In the genomic region with DNA sequence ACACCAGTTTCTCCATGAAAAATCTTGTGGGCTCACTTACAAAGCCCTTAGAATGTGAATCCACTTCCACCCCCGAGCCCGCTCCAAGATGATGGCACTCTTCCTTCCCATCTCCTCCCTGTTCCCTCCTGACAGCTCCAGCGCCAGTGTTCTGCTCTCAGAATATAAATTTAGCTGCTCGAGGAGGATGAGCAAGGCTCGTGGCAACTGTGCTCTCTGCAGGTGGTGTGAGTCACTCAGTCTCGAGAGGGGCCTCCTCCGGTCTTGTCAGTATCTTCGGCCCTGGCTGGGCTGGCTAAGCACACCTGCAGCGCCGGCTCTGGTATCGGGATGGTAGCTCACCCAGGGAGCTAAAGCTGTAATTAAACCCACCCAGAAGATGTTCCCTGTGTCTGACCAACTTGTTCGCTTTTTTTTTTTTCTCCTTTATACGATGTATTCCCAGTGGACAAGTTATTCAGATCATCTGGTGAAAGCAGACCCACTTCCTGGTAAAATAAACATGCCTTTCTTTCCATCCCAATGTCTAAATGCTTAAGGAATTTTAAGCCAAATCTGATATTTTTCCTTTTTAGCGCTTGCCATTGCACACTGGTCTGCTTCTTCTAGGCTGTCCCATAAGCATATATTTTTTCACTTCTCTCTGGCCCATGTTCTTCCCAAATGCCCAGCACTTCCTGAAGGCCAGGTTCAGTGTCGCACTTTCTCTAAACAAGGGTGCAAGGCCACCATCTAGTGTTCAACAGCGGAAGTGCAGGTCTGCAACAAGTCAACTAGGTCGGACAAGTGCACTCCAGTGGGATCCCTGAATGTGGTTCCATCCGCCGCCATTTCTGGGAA, we compare ENCODE assay signal across 8 cellular contexts. TPM values are rescaled to one million over a fixed set of nuclear protein-coding genes. Genes with fewer than 3 reads are reported as not detected.
DNase-seq lines count a peak whose midpoint lies in the region; ATAC-seq, FAIRE-seq and TF ChIP-seq lines count a peak whose summit lies in the region.

No MANE protein-coding gene starts in this region.

- TF ChIP-seq CTCF in bronchial epithelial cell (IDR thresholded peaks at IDR 0.05; ENCODE audit: insufficient read depth, low read length, severe bottlenecking): peak; percentile 88

- DNase-seq in AG08396 (ENCODE audit: low spot score): peak; percentile 67
- peak; percentile 47 for DNase-seq in GM19238 (ENCODE audit: insufficient read length, low spot score)
- peak; percentile 44 to 48 for DNase-seq in NCI-H1930 (lab: John Stamatoyannopoulos, UW)
- DNase-seq in bronchial epithelial cell (ENCODE audit: low read depth): peak; percentile 70
- DNase-seq in stimulated activated CD4-positive, alpha-beta T cell treated with anti-CD3 and anti-CD28 coated beads, Interleukin-15, amount 100 ng/mL, for 24 hours: peak; percentile 76

- H3K36me3 ChIP-seq in bronchial epithelial cell (ENCODE audit: control insufficient read depth, insufficient read depth, low read length): no peaks in the 10 kb centered on the region

- ATAC-seq in GM18861 (IDR thresholded peaks at IDR 0.05; ENCODE audit: unreplicated experiment): no peak

- H3K27me3 ChIP-seq in bronchial epithelial cell (ENCODE audit: control insufficient read depth, insufficient read depth, low read length): no peaks in the 10 kb centered on the region

- no peak overlapping the region for H3K4me3 ChIP-seq in bronchial epithelial cell (ENCODE audit: low read depth, low read length)

- peak; percentile 13 for FAIRE-seq in TTC549 (lab: Jason Lieb, UNC)
- no peak for FAIRE-seq in bronchial epithelial cell (lab: Jason Lieb, UNC)
- FAIRE-seq in islet of Langerhans (lab: Jason Lieb, UNC): peak; percentile 53

RNA-seq across cellular contexts. Expression of gene YPEL5, which starts 31.4 kb away (rescaled TPM):
- 84.2 and 113 TPM in 2 replicates for total RNA-seq in bronchial epithelial cell
